In the genomic region with DNA sequence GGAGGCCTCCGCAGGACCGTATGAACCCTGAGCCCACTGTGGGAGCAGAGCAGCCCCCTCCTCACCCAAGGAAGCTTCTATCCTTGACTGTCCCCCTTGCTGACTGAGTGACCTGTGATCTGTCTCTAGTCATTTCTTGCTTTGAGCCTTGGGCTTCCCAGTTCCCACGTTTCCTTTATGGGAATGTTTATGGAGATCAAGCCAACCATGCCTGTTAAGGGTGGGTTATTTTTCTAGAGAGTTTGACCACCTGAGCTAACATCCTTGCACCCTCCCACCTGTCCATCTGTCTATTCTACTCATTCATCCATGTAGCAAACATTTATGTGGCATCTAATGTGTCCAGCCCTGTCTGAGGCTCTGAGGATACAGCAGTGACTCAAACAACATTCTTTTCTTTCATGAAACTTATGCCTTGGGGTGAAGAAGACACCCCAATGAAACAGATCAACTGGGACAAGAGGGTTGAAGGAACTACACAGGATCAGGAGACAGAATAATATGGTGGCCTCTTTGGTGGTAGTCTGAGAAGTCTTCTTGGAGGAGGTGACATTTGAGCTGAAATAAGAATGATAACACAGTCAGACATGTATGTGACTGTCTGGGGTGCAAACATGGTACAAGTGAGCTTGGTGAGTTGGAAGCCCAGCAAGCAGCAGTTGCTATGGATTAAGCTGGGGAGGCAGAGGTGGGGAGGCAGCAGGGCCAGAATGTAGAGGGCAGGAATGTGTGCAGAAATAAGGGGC, we compare ENCODE assay signal across 9 cellular contexts. TPM values are rescaled to one million over a fixed set of nuclear protein-coding genes. Genes with fewer than 3 reads are reported as not detected.
DNase-seq lines count a peak whose midpoint lies in the region; ATAC-seq and TF ChIP-seq lines count a peak whose summit lies in the region.
"Had no signal": no experiment of that assay in that cellular context is flagged by ENCODE, and none has a peak within 500 bp of the region (broad histone marks: within the 10 kb centered on the region; RNA-seq: fewer than 3 reads in every experiment).

No MANE protein-coding gene starts in this region.

- TF ChIP-seq POLR2A in Peyer's patch (IDR thresholded peaks at IDR 0.05) = no peak

- H3K4me3 Mint-ChIP-seq in stimulated activated effector memory CD8-positive, alpha-beta T cell treated with anti-CD3 and anti-CD28 coated beads, Interleukin-12 subunit alpha, Interleukin-12 subunit beta, amount 100 ng/mL, for 72 hours = peak overlapping the region; percentile 32

- H3K9me3 Mint-ChIP-seq in stimulated activated effector memory CD8-positive, alpha-beta T cell treated with anti-CD3 and anti-CD28 coated beads, Interleukin-12 subunit alpha, Interleukin-12 subunit beta, amount 100 ng/mL, for 72 hours = no peaks in the 10 kb centered on the region

- no peaks in the 10 kb centered on the region for H3K36me3 ChIP-seq in Peyer's patch
- peaks cover 2% of the 10 kb centered on the region for H3K36me3 ChIP-seq in iPS-20b (ENCODE audit: insufficient read depth, low read depth, low read length)
- H3K36me3 ChIP-seq: SJSA1 had no signal

- ATAC-seq in stimulated activated effector memory CD8-positive, alpha-beta T cell treated with anti-CD3 and anti-CD28 coated beads, Interleukin-12 subunit alpha, Interleukin-12 subunit beta, amount 100 ng/mL, for 72 hours = peak; percentile 15
- ATAC-seq in GM18858 (IDR thresholded peaks at IDR 0.05; ENCODE audit: unreplicated experiment) = no peak

- H3K27me3 ChIP-seq in Peyer's patch = no peaks in the 10 kb centered on the region
- H3K27me3 ChIP-seq in iPS-20b (ENCODE audit: insufficient read depth, low read length) = no peaks in the 10 kb centered on the region
- H3K27me3 ChIP-seq: SJSA1 had no signal

- peak overlapping the region; percentile 52; the same call in 1 of the 2 replicates for H3K9ac ChIP-seq in iPS-20b (ENCODE audit: low read depth, low read length)

- no peak for TF ChIP-seq CTCF in GM20000 (IDR thresholded peaks at IDR 0.05; ENCODE audit: extremely low read depth, missing control alignments)
- TF ChIP-seq CTCF in Peyer's patch (IDR thresholded peaks at IDR 0.05) = no peak

- H3K9me3 ChIP-seq in Peyer's patch (peaks cover 0 to 4% (median 0%) of the 10 kb centered on the region in 4 donors), iPS-20b (ENCODE audit: insufficient read depth, low read depth, low read length) (0 out of 2 replicates have a peak, but pooled peaks cover 3% of the 10 kb centered on the region)

- peak; percentile 3 for DNase-seq in GM20000 (ENCODE audit: low spot score)
- DNase-seq in Peyer's patch = no peak
- no peak for DNase-seq in stimulated activated effector memory CD8-positive, alpha-beta T cell treated with anti-CD3 and anti-CD28 coated beads, Interleukin-12 subunit alpha, Interleukin-12 subunit beta, amount 100 ng/mL, for 72 hours (ENCODE audit: low spot score in 2 of 2)
- no peak for DNase-seq in NCI-H187 (lab: John Stamatoyannopoulos, UW)
- no peak for DNase-seq in amniotic stem cell (lab: John Stamatoyannopoulos, UW)
- DNase-seq: NCI-H187 treated with DMSO at 0.1 percent for 48 hours had no signal

- H3K36me3 Mint-ChIP-seq in stimulated activated effector memory CD8-positive, alpha-beta T cell treated with anti-CD3 and anti-CD28 coated beads, Interleukin-12 subunit alpha, Interleukin-12 subunit beta, amount 100 ng/mL, for 72 hours = peaks cover 39% of the 10 kb centered on the region

- H3K27ac Mint-ChIP-seq in stimulated activated effector memory CD8-positive, alpha-beta T cell treated with anti-CD3 and anti-CD28 coated beads, Interleukin-12 subunit alpha, Interleukin-12 subunit beta, amount 100 ng/mL, for 72 hours = peak overlapping the region; percentile 95

- H3K27ac ChIP-seq in Peyer's patch (peak overlapping the region in 3 of 4 donors; percentile 26 to 68 (median 62)), iPS-20b (ENCODE audit: low read length) (no peak overlapping the region)
- H3K27ac ChIP-seq: SJSA1 had no signal

- H3K4me1 Mint-ChIP-seq in stimulated activated effector memory CD8-positive, alpha-beta T cell treated with anti-CD3 and anti-CD28 coated beads, Interleukin-12 subunit alpha, Interleukin-12 subunit beta, amount 100 ng/mL, for 72 hours = peaks cover 37% of the 10 kb centered on the region

- H3K4me1 ChIP-seq in Peyer's patch = peaks cover 0 to 16% (median 11%) of the 10 kb centered on the region in 4 donors
- H3K4me1 ChIP-seq in iPS-20b (ENCODE audit: insufficient read depth, low read length) = peaks cover 10% of the 10 kb centered on the region; the same call in 1 of the 2 replicates
- H3K4me1 ChIP-seq: SJSA1 had no signal

- no peak overlapping the region for H3K4me3 ChIP-seq in Peyer's patch
- H3K4me3 ChIP-seq in iPS-20b (ENCODE audit: low read length) = no peak overlapping the region; the same call in 1 of the 2 replicates
- H3K4me3 ChIP-seq: SJSA1 had no signal

RNA-seq across cellular contexts. Expression of a gene that starts 30.5 kb away (rescaled TPM):
- total RNA-seq in Peyer's patch = 10 to 100 TPM in 3 of 4 donors, 1 to 10 TPM in 1; 6.8 to 41.3 (median 11.7) TPM
- total RNA-seq: SJSA1 had no signal
